ENCODE assay signal across 13 cellular contexts in the genomic region with DNA sequence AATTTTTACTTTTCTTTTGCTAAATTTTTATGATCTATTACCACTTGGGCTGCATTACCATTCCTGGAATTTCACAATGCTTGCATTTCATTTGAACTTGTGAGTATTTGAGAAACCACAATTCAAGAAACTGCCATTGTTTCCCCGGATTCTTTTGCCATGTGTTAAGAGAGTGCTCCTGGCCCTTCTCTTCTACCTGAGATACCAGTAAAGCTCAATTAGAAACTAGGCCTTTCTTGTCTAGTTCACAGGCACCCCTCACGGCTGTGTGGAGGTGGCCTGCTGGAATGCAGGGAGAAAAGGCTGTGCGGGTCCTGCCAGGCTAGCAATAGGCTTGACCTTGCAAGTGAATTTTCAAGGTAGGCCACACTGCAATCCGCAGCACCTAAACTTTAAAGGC. TPM values are rescaled to one million over a fixed set of nuclear protein-coding genes. Genes with fewer than 3 reads are reported as not detected.
DNase-seq lines count a peak whose midpoint lies in the region; ATAC-seq and TF ChIP-seq lines count a peak whose summit lies in the region.
"Had no signal": no experiment of that assay in that cellular context is flagged by ENCODE, and none has a peak within 500 bp of the region (broad histone marks: within the 10 kb centered on the region; RNA-seq: fewer than 3 reads in every experiment).

No MANE protein-coding gene starts in this region.

- TF ChIP-seq CTCF in WTC11 (IDR thresholded peaks at IDR 0.05) (no peak), fibroblast of the aortic adventitia (IDR thresholded peaks at IDR 0.05; ENCODE audit: insufficient read depth, low read length) (no peak)

- H3K4me1 Mint-ChIP-seq in WTC11, result peaks cover 56% of the 10 kb centered on the region
- H3K4me1 Mint-ChIP-seq: CD4-positive, CD25-positive, alpha-beta regulatory T cell had no signal

- H3K4me3 ChIP-seq in fibroblast of the aortic adventitia (ENCODE audit: low read depth, low read length), result no peak overlapping the region

- H3K27ac Mint-ChIP-seq in WTC11, result peak overlapping the region; percentile 91
- H3K27ac Mint-ChIP-seq in activated naive CD4-positive, alpha-beta T cell treated with anti-CD3 and anti-CD28 coated beads, Interleukin-2, amount 50 U/mL, for 72 hours, result no peak overlapping the region
- H3K27ac Mint-ChIP-seq: CD4-positive, CD25-positive, alpha-beta regulatory T cell; memory B cell; stimulated activated naive B cell treated with anti-CD40 and anti-IgM and Interleukin-4, amounts not matched to agents 10 μg/mL and 1 μg/mL and 100 μg/mL, for 72 hours had no signal

- H3K36me3 Mint-ChIP-seq in WTC11, result no peaks in the 10 kb centered on the region
- no peaks in the 10 kb centered on the region for H3K36me3 Mint-ChIP-seq in activated naive CD4-positive, alpha-beta T cell treated with anti-CD3 and anti-CD28 coated beads, Interleukin-2, amount 50 U/mL, for 72 hours
- H3K36me3 Mint-ChIP-seq: CD4-positive, CD25-positive, alpha-beta regulatory T cell had no signal

- CTCF ChIA-PET in WTC11 (lab: Charles Lee), result interaction anchor here (1.7 to 3.2 kb wide), 2 partner anchors 28 to 30 kb away, joined by 6 to 11 read pairs; no protein-coding TSS in a partner anchor

- H3K27me3 Mint-ChIP-seq in WTC11 (ENCODE audit: low read depth), result peaks cover 6% of the 10 kb centered on the region
- H3K27me3 Mint-ChIP-seq: memory B cell; stimulated activated naive B cell treated with anti-CD40 and anti-IgM and Interleukin-4, amounts not matched to agents 10 μg/mL and 1 μg/mL and 100 μg/mL, for 72 hours had no signal

- no peak overlapping the region for H3K4me3 Mint-ChIP-seq in WTC11
- H3K4me3 Mint-ChIP-seq: CD4-positive, CD25-positive, alpha-beta regulatory T cell; memory B cell; stimulated activated naive B cell treated with anti-CD40 and anti-IgM and Interleukin-4, amounts not matched to agents 10 μg/mL and 1 μg/mL and 100 μg/mL, for 72 hours had no signal

- ATAC-seq in WTC11 (peak; percentile 92), GM19035 (IDR thresholded peaks at IDR 0.05; ENCODE audit: unreplicated experiment) (no peak), HG03571 (IDR thresholded peaks at IDR 0.05; ENCODE audit: unreplicated experiment) (no peak), HG02588 (IDR thresholded peaks at IDR 0.05; ENCODE audit: unreplicated experiment) (no peak)
- no peak for ATAC-seq in activated naive CD4-positive, alpha-beta T cell treated with anti-CD3 and anti-CD28 coated beads, Interleukin-2, amount 50 U/mL, for 72 hours
- ATAC-seq: stimulated activated naive B cell treated with anti-CD40 and anti-IgM and Interleukin-4, amounts not matched to agents 10 μg/mL and 1 μg/mL and 100 μg/mL, for 72 hours had no signal

- peak; percentile 61 for DNase-seq in EH (ENCODE audit: low read depth)
- DNase-seq in WTC11 (ENCODE audit: low spot score), result peak; percentile 53
- DNase-seq in fibroblast of the aortic adventitia (ENCODE audit: low read depth), result peak; percentile 86
- peak; percentile 54 for DNase-seq in non-pigmented ciliary epithelial cell (ENCODE audit: low read depth)
- DNase-seq in activated naive CD4-positive, alpha-beta T cell treated with anti-CD3 and anti-CD28 coated beads, Interleukin-2, amount 50 U/mL, for 72 hours (ENCODE audit: low spot score in 2 of 2), result no peak
- DNase-seq: CD4-positive, CD25-positive, alpha-beta regulatory T cell; Karpas-422; NCI-H524 treated with DMSO at 0.1 percent for 48 hours; stimulated activated naive B cell treated with anti-CD40 and anti-IgM and Interleukin-4, amounts not matched to agents 10 μg/mL and 1 μg/mL and 100 μg/mL, for 72 hours had no signal

- POLR2A ChIA-PET in WTC11 (lab: Charles Lee), result interaction anchor here (1.2 kb wide), 1 partner anchor 8 kb away, joined by 3 read pairs; no protein-coding TSS in a partner anchor

- H3K9me3 Mint-ChIP-seq in WTC11, result no peaks in the 10 kb centered on the region
- H3K9me3 Mint-ChIP-seq in activated naive CD4-positive, alpha-beta T cell treated with anti-CD3 and anti-CD28 coated beads, Interleukin-2, amount 50 U/mL, for 72 hours, result no peaks in the 10 kb centered on the region
- H3K9me3 Mint-ChIP-seq: memory B cell had no signal

TF ChIP-seq in WTC11, 78 proteins besides CTCF, POLR2A, EP300 and RAD21:
- TF ChIP-seq TEAD1 (CRISPR knock-in tag; IDR thresholded peaks at IDR 0.05) (no peak), CBFB (CRISPR knock-in tag; IDR thresholded peaks at IDR 0.05; ENCODE audit: low read depth) (no peak)
- TF ChIP-seq, protein P1, sequence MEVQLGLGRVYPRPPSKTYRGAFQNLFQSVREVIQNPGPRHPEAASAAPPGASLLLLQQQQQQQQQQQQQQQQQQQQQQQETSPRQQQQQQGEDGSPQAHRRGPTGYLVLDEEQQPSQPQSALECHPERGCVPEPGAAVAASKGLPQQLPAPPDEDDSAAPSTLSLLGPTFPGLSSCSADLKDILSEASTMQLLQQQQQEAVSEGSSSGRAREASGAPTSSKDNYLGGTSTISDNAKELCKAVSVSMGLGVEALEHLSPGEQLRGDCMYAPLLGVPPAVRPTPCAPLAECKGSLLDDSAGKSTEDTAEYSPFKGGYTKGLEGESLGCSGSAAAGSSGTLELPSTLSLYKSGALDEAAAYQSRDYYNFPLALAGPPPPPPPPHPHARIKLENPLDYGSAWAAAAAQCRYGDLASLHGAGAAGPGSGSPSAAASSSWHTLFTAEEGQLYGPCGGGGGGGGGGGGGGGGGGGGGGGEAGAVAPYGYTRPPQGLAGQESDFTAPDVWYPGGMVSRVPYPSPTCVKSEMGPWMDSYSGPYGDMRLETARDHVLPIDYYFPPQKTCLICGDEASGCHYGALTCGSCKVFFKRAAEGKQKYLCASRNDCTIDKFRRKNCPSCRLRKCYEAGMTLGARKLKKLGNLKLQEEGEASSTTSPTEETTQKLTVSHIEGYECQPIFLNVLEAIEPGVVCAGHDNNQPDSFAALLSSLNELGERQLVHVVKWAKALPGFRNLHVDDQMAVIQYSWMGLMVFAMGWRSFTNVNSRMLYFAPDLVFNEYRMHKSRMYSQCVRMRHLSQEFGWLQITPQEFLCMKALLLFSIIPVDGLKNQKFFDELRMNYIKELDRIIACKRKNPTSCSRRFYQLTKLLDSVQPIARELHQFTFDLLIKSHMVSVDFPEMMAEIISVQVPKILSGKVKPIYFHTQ (CRISPR knock-in tag; IDR thresholded peaks at IDR 0.05), result no peak

RNA-seq across cellular contexts. Expression of a gene that starts 40.8 kb away (rescaled TPM):
- total RNA-seq in WTC11 (2021) (0.42 to 0.85 TPM (median 0.46 TPM) in 3 replicates), fibroblast of the aortic adventitia (ENCODE audit: low replicate concordance) (104 and 129 TPM in 2 replicates)
- total RNA-seq in activated naive CD4-positive, alpha-beta T cell treated with anti-CD3 and anti-CD28 coated beads, Interleukin-2, amount 50 U/mL, for 72 hours, result 1 to 10 TPM; 4.1 to 6.1 TPM

Comparison
In these comparisons a context has a peak if more than half of its experiments do, and no peak if none do; other contexts are left out.
1. DNase-seq: peak in EH (single experiment), WTC11 (single experiment), fibroblast of the aortic adventitia (single experiment) and non-pigmented ciliary epithelial cell (single experiment); none in activated naive CD4-positive, alpha-beta T cell treated with anti-CD3 and anti-CD28 coated beads, Interleukin-2, amount 50 U/mL, for 72 hours (0 of 2).
2. RNA of a gene that starts 40.8 kb away (total RNA-seq): 104 to 129 TPM in fibroblast of the aortic adventitia; 4.1 to 6.1 TPM in activated naive CD4-positive, alpha-beta T cell treated with anti-CD3 and anti-CD28 coated beads, Interleukin-2, amount 50 U/mL, for 72 hours and 0.42 to 0.85 TPM in WTC11; every median in the first group is over 10 times any median in the second.